21 cellular contexts compared by ENCODE assay signal in the genomic region with DNA sequence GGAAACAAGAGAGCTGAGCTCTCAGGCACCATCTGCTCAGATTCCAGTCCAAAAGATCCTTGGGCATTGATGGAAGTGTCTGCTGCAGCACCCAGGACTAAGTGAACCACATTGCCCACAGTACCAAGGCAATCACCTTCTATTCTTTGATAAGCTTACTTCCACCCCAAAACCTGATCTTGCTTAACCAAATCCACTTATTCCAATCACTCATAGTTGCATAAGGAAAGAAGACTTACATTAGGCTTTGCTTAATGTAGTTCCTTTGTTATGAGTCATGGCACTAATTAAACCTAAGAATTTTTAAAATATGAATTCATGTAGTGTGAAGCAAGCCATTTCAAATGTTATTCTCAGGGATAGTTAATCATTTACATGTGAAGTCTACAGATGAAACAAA.
DNase-seq lines count a peak whose midpoint lies in the region; ATAC-seq, FAIRE-seq and TF ChIP-seq lines count a peak whose summit lies in the region.
"Had no signal": no experiment of that assay in that cellular context is flagged by ENCODE, and none has a peak within 500 bp of the region (broad histone marks: within the 10 kb centered on the region; RNA-seq: fewer than 3 reads in every experiment).

No MANE protein-coding gene starts in this region.

- intact Hi-C loops in pancreas (cut with DNase I): no loop called here

- ATAC-seq in pancreas (peak; percentile 50 to 76 (median 61)), HG02623 (IDR thresholded peaks at IDR 0.05; ENCODE audit: unreplicated experiment) (no peak)
- ATAC-seq: GM23338, left ventricle myocardium superior had no signal

- DNase-seq in D721Med (ENCODE audit: insufficient read length, low spot score) (no peak), LoVo (ENCODE audit: low spot score) (peak; percentile 71), fibroblast of gingiva (ENCODE audit: low read depth) (peak; percentile 69), pancreas (no peak), T-helper 2 cell (no peak), NCI-H2081 (lab: John Stamatoyannopoulos, UW) (no peak), BE2C (no peak)
- DNase-seq: activated CD4-positive, CD25-positive, alpha-beta regulatory T cell; anterior cingulate cortex; cortex of kidney; DMS79; erythroblast; hypothalamus; left ventricle myocardium superior; naive B cell; NCI-H2081 treated with DMSO at 0.1 percent for 48 hours; stimulated activated naive CD4-positive, alpha-beta T cell treated with Interleukin-2 at 50 U/mL for 16 hours; uterus had no signal

- peaks cover 0 to 12% (median 0%) of the 10 kb centered on the region in 3 donors for H3K4me1 ChIP-seq in pancreas
- H3K4me1 ChIP-seq in BE2C: peaks cover 24% of the 10 kb centered on the region
- H3K4me1 ChIP-seq: BLaER1 treated with 17β-estradiol and CSF1 and Interleukin-3, amounts not matched to agents 10 nM and 100 nM; uterus had no signal

- H3K36me3 ChIP-seq in pancreas: no peaks in the 10 kb centered on the region
- H3K36me3 ChIP-seq in BE2C: no peaks in the 10 kb centered on the region
- H3K36me3 ChIP-seq: BLaER1 treated with 17β-estradiol and CSF1 and Interleukin-3, amounts not matched to agents 10 nM and 100 nM; uterus had no signal

- H3K27ac ChIP-seq in pancreas: no peak overlapping the region
- H3K27ac ChIP-seq: BLaER1 treated with 17β-estradiol and CSF1 and Interleukin-3, amounts not matched to agents 10 nM and 100 nM; uterus had no signal

- TF ChIP-seq CTCF in D721Med (IDR thresholded peaks at IDR 0.05; ENCODE audit: insufficient read depth, missing control alignments): no peak
- no peak for TF ChIP-seq CTCF in pancreas (IDR thresholded peaks at IDR 0.05)
- TF ChIP-seq CTCF in BE2C (IDR thresholded peaks at IDR 0.05; ENCODE audit: low read depth, low read length): no peak

- H3K4me3 ChIP-seq in pancreas: no peak overlapping the region
- H3K4me3 ChIP-seq in BE2C (ENCODE audit: low read depth, low read length): no peak overlapping the region
- H3K4me3 ChIP-seq: BLaER1 treated with 17β-estradiol and CSF1 and Interleukin-3, amounts not matched to agents 10 nM and 100 nM; GM23338; uterus had no signal

- FAIRE-seq in D721Med (lab: Jason Lieb, UNC) (peak; percentile 11), pancreas (lab: Jason Lieb, UNC) (no peak)

- H3K27me3 ChIP-seq in pancreas: no peaks in the 10 kb centered on the region
- no peaks in the 10 kb centered on the region for H3K27me3 ChIP-seq in BE2C
- H3K27me3 ChIP-seq: BLaER1 treated with 17β-estradiol and CSF1 and Interleukin-3, amounts not matched to agents 10 nM and 100 nM; uterus had no signal

- H3K9me3 ChIP-seq in pancreas: no peaks in the 10 kb centered on the region
- no peaks in the 10 kb centered on the region for H3K9me3 ChIP-seq in BE2C
- H3K9me3 ChIP-seq: BLaER1 treated with 17β-estradiol and CSF1 and Interleukin-3, amounts not matched to agents 10 nM and 100 nM; uterus had no signal

Comparison
In these comparisons a context has a peak if more than half of its experiments do, and no peak if none do; other contexts are left out.
1. DNase-seq: peak in LoVo (single experiment) and fibroblast of gingiva (single experiment); none in D721Med (single experiment), pancreas (0 of 6), T-helper 2 cell (0 of 5), NCI-H2081 (0 of 2) and BE2C (single experiment).